10 cellular contexts compared by ENCODE assay signal in the genomic region with DNA sequence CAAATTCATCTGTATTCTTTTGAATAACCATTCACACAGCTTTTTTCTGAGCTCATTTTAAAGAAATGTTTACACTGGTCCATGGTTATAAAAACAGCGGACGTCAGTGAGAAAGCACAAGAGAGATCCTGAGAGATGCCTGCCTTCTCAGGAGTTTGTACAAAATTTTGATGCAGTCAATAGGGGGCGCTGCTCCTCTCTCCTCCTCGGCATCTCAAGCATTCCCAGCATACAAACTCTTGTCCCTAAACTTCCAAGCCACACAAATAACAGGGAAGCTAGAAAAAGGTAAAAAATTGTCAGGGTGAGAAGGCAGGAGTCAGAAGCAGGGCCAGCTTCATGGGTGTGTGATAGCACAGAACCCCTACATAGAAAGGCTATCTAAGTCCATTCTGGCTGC. TPM values are rescaled to one million over a fixed set of nuclear protein-coding genes. Genes with fewer than 3 reads are reported as not detected.
A peak's percentile ranks its signal among the peaks of the same experiment; 100 is the strongest.
DNase-seq lines count a peak whose midpoint lies in the region; ATAC-seq and TF ChIP-seq lines count a peak whose summit lies in the region.
"Had no signal": no experiment of that assay in that cellular context is flagged by ENCODE, and none has a peak within 500 bp of the region (broad histone marks: within the 10 kb centered on the region; RNA-seq: fewer than 3 reads in every experiment).

No MANE protein-coding gene starts in this region.

- no peaks in the 10 kb centered on the region for H3K4me1 ChIP-seq in DND-41 (ENCODE audit: insufficient read depth, low read length)

- no peak overlapping the region for H2AFZ ChIP-seq in DND-41 (ENCODE audit: low read depth, low read length)

- DNase-seq in DND-41 (no peak), HT1080 (ENCODE audit: low read depth) (peak; percentile 29), brain microvascular endothelial cell (no peak), lung microvascular endothelial cell (ENCODE audit: low read depth in 2 of 2) (peak; percentile 5 to 8)
- DNase-seq: naive thymus-derived CD8-positive, alpha-beta T cell; NCI-H1417 had no signal

- no peak overlapping the region for H3K9ac ChIP-seq in DND-41 (ENCODE audit: low read depth, low read length)

- H3K9me3 ChIP-seq in DND-41 (ENCODE audit: insufficient read depth, low read length, severe bottlenecking): no peaks in the 10 kb centered on the region

- H3K36me3 ChIP-seq in DND-41 (ENCODE audit: insufficient read depth, low read length) (no peaks in the 10 kb centered on the region), brain microvascular endothelial cell (replicated peaks) (no peaks in the 10 kb centered on the region)

- no peaks in the 10 kb centered on the region for H4K20me1 ChIP-seq in DND-41 (ENCODE audit: insufficient read depth, low read length)

- H3K27me3 ChIP-seq in DND-41 (ENCODE audit: insufficient read depth, low read length, poor library complexity) (no peaks in the 10 kb centered on the region), brain microvascular endothelial cell (replicated peaks) (no peaks in the 10 kb centered on the region)

- ATAC-seq in DND-41 (ENCODE audit: insufficient read depth, low read depth) (no peak), HG03097 (IDR thresholded peaks at IDR 0.05; ENCODE audit: low FRiP score, unreplicated experiment) (no peak), GM21423 (IDR thresholded peaks at IDR 0.05; ENCODE audit: unreplicated experiment) (no peak), GM21515 (IDR thresholded peaks at IDR 0.05; ENCODE audit: unreplicated experiment) (no peak), GM21619 (IDR thresholded peaks at IDR 0.05; ENCODE audit: unreplicated experiment) (no peak)
- ATAC-seq: naive thymus-derived CD8-positive, alpha-beta T cell had no signal

- no peaks in the 10 kb centered on the region for H3K79me2 ChIP-seq in DND-41 (ENCODE audit: insufficient read depth, low read length)

- H3K4me2 ChIP-seq in DND-41 (ENCODE audit: insufficient read depth, low read length): no peak overlapping the region

- H3K4me3 ChIP-seq in DND-41 (ENCODE audit: low read depth in 1 of 2, low read length in 2 of 2) (no peak overlapping the region), brain microvascular endothelial cell (ENCODE audit: low read depth, low read length) (no peak overlapping the region)

- H3K27ac ChIP-seq in DND-41 (ENCODE audit: low read length) (no peak overlapping the region), brain microvascular endothelial cell (no peak overlapping the region)

- TF ChIP-seq CTCF in DND-41 (IDR thresholded peaks at IDR 0.05; ENCODE audit: borderline replicate concordance, extremely low read depth, low read length, poor library complexity, severe bottlenecking) (peak; percentile 48), brain microvascular endothelial cell (IDR thresholded peaks at IDR 0.05; ENCODE audit: low read depth, low read length, missing control alignments) (peak; percentile 67)

- in situ Hi-C loops in brain microvascular endothelial cell (cut with HindIII; ENCODE audit: low pct_ligation_motif_present, low sequenced_read_pairs): no loop called here

RNA-seq across cellular contexts. Expression of gene CCDC152, which starts 11.2 kb away (rescaled TPM):
- 0.03 TPM in 1 of 2 replicates, not detected in the other for total RNA-seq in HT1080 (2014; rRNA removed; shearing (Covaris generic))
- 0.31 TPM in 1 of 2 replicates, not detected in the other for polyA plus RNA-seq in HT1080 (2015; cell fraction: cytosol; rRNA removed)
- 0.04 TPM in 1 of 2 replicates, not detected in the other for polyA plus RNA-seq in HT1080 (2015; cell fraction: nucleus; rRNA removed)
- under 0.01 and 0.22 TPM in 2 replicates for total RNA-seq in lung microvascular endothelial cell

Comparison
In these comparisons a context has a peak if more than half of its experiments do, and no peak if none do; other contexts are left out.
1. DNase-seq: peak in HT1080 (single experiment) and lung microvascular endothelial cell (2 of 2); none in DND-41 (single experiment) and brain microvascular endothelial cell (single experiment).